In genomic region chr1:235917267-235917811, GRCh38 we compare ENCODE assay signal across 8 cellular contexts. TPM values are rescaled to one million over a fixed set of nuclear protein-coding genes. Genes with fewer than 3 reads are reported as not detected.
DNase-seq lines count a peak whose midpoint lies in the region; ATAC-seq, FAIRE-seq and TF ChIP-seq lines count a peak whose summit lies in the region.

No MANE protein-coding gene starts in this region.

- peaks cover 2% of the 10 kb centered on the region for H3K9me3 Mint-ChIP-seq in astrocyte (ENCODE audit: unreplicated experiment)

- H3K4me3 ChIP-seq in BJ (ENCODE audit: low read depth, low read length) (no peak overlapping the region), astrocyte (ENCODE audit: insufficient read depth, low read depth, low read length) (no peak overlapping the region)

- H3K27me3 ChIP-seq in BJ (ENCODE audit: control insufficient read depth, insufficient read depth, low read length) (no peaks in the 10 kb centered on the region), astrocyte (ENCODE audit: insufficient read depth, low read length) (no peaks in the 10 kb centered on the region)

- no peak for TF ChIP-seq CTCF in BJ (IDR thresholded peaks at IDR 0.05; ENCODE audit: insufficient read depth, low read depth, low read length)
- TF ChIP-seq CTCF in astrocyte (IDR thresholded peaks at IDR 0.05; ENCODE audit: insufficient read depth, low read depth, low read length) = no peak

- CTCF ChIA-PET in BJ (lab: Yijun Ruan, JAX) = interaction anchor here (3.0 kb wide), 1 partner anchor 55 kb away, joined by 15 read pairs; no protein-coding TSS in a partner anchor

- H2AFZ ChIP-seq in astrocyte (ENCODE audit: low read depth, low read length) = peak overlapping the region; percentile 20

- H3K27me3 Mint-ChIP-seq in T-helper 17 cell (no peaks in the 10 kb centered on the region), astrocyte (ENCODE audit: low read depth, unreplicated experiment) (no peaks in the 10 kb centered on the region)

- peak overlapping the region; percentile 72 for H3K27ac Mint-ChIP-seq in T-helper 17 cell
- peak overlapping the region; percentile 82 for H3K27ac Mint-ChIP-seq in astrocyte (ENCODE audit: unreplicated experiment)

- H3K4me3 Mint-ChIP-seq in T-helper 17 cell (no peak overlapping the region), astrocyte (ENCODE audit: unreplicated experiment) (peak overlapping the region; percentile 6)

- H3K4me1 Mint-ChIP-seq in T-helper 17 cell (peaks cover 12% of the 10 kb centered on the region), astrocyte (ENCODE audit: low read depth, unreplicated experiment) (peaks cover 34% of the 10 kb centered on the region)

- H3K9me3 ChIP-seq in T-helper 17 cell (ENCODE audit: control insufficient read depth, low read length, poor library complexity, severe bottlenecking) (no peaks in the 10 kb centered on the region), astrocyte (ENCODE audit: insufficient read depth, low read depth, low read length) (no peaks in the 10 kb centered on the region)

- peak overlapping the region; percentile 90 for H3K27ac ChIP-seq in astrocyte (ENCODE audit: low read depth, low read length)

- H3K79me2 ChIP-seq in astrocyte (ENCODE audit: insufficient read depth, low read length) = no peaks in the 10 kb centered on the region

- ATAC-seq in GM19467 (IDR thresholded peaks at IDR 0.05; ENCODE audit: unreplicated experiment) (peak; percentile 63), T-helper 17 cell (peak; percentile 96)

- POLR2A ChIA-PET in BJ (lab: Charles Lee) = interaction anchor here (1.0 kb wide), 1 partner anchor 8 kb away, joined by 5 read pairs; no protein-coding TSS in a partner anchor

- peak overlapping the region; percentile 72 for H3K4me2 ChIP-seq in astrocyte (ENCODE audit: low read length)

- DNase-seq in BJ (ENCODE audit: low read depth) = peak; percentile 98
- DNase-seq in HTR-8/SVneo (ENCODE audit: insufficient read length, low spot score) = peak; percentile 91
- DNase-seq in T-helper 17 cell = peak in 2 of 3 donors; percentile 15 to 26
- peak; percentile 99 for DNase-seq in astrocyte (ENCODE audit: low read depth)
- DNase-seq in islet precursor cell = peak; percentile 73
- DNase-seq in stimulated activated CD4-positive, alpha-beta T cell treated with anti-CD3 and anti-CD28 coated beads, Interleukin-2, amount 100 ng/mL, for 4 hours (ENCODE audit: low read depth) = peak; percentile 65
- no peak for DNase-seq in SK-N-DZ (ENCODE audit: low spot score)

- H3K36me3 ChIP-seq in BJ (ENCODE audit: control insufficient read depth, insufficient read depth, low read length) = no peaks in the 10 kb centered on the region
- no peaks in the 10 kb centered on the region for H3K36me3 ChIP-seq in astrocyte (ENCODE audit: insufficient read depth, low read length)

- H3K36me3 Mint-ChIP-seq in T-helper 17 cell (ENCODE audit: low read depth) (no peaks in the 10 kb centered on the region), astrocyte (ENCODE audit: low read depth, unreplicated experiment) (no peaks in the 10 kb centered on the region)

- FAIRE-seq in HTR-8/SVneo (lab: Jason Lieb, UNC) (peak; percentile 88), astrocyte (lab: Jason Lieb, UNC) (peak; percentile 89)

- H3K9ac ChIP-seq in astrocyte (ENCODE audit: low read length) = peak overlapping the region; percentile 72

- H4K20me1 ChIP-seq in astrocyte (ENCODE audit: insufficient read depth, low read length) = no peaks in the 10 kb centered on the region

- peaks cover 46% of the 10 kb centered on the region for H3K4me1 ChIP-seq in astrocyte (ENCODE audit: insufficient read depth, low read length)

RNA-seq across cellular contexts. Expression of gene LYST, which starts 50.6 kb away (rescaled TPM):
- 7.2 and 9.5 TPM in 2 replicates for polyA plus RNA-seq in BJ (2011; rRNA removed)
- polyA minus RNA-seq in BJ (2011; rRNA and poly(A)+ RNA removed) = 14.8 and 17.8 TPM in 2 replicates
- total RNA-seq in T-helper 17 cell = 10 to 100 TPM; 24.5 to 29.6 TPM
- 12.5 and 15.7 TPM in 2 replicates for total RNA-seq in astrocyte
- polyA plus RNA-seq in SK-N-DZ (2014; cell fraction: cytosol; rRNA removed) = 1.7 and 2.1 TPM in 2 replicates
- polyA plus RNA-seq in SK-N-DZ (2014; cell fraction: nucleus; rRNA removed) = 3.1 and 4.9 TPM in 2 replicates
